ENCODE assay signal across 9 cellular contexts in the genomic region with DNA sequence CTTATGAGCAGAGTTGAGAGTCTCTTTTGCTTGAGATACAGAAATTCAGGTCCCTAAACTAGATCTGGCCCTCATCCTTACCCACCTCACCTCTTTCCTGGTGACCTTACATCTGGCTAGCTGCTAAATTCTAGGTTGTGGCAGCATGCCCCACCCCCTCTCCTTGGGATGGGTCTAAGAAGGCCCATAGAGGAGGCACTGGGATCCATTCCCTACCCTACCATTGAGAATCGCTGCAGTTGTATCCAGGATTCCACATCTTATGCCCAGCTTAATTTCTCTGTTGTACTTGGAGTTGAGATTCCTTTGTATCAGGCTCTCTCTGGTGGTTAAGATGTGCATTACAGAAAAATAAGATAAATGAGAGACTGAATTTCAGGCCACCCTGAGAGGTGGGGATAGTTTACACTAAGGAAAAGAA. TPM values are rescaled to one million over a fixed set of nuclear protein-coding genes. Genes with fewer than 3 reads are reported as not detected.
DNase-seq lines count a peak whose midpoint lies in the region; TF ChIP-seq lines count a peak whose summit lies in the region.
"Had no signal": no experiment of that assay in that cellular context is flagged by ENCODE, and none has a peak within 500 bp of the region (broad histone marks: within the 10 kb centered on the region; RNA-seq: fewer than 3 reads in every experiment).

No MANE protein-coding gene starts in this region.

- no peaks in the 10 kb centered on the region for H3K79me2 ChIP-seq in smooth muscle cell (ENCODE audit: low read depth)

- H3K4me2 ChIP-seq in smooth muscle cell: peak overlapping the region; percentile 60

- no peaks in the 10 kb centered on the region for H3K9me3 ChIP-seq in smooth muscle cell (replicated peaks; ENCODE audit: low read depth)

- TF ChIP-seq CTCF in AG10803 (conservative IDR thresholded peaks at IDR 0.05; ENCODE audit: low read length) (peak; percentile 76), GM12872 (IDR thresholded peaks at IDR 0.05; ENCODE audit: insufficient read depth, low read depth, low read length) (peak; percentile 53), smooth muscle cell (IDR thresholded peaks at IDR 0.05; ENCODE audit: borderline replicate concordance, insufficient read depth, poor library complexity, severe bottlenecking) (peak; percentile 41)

- DNase-seq in AG10803 (ENCODE audit: low read depth): peak; percentile 74
- peak; percentile 56 for DNase-seq in NCI-H345 (lab: John Stamatoyannopoulos, UW)
- peak; percentile 70 for DNase-seq in hepatic stellate cell (ENCODE audit: low spot score)
- no peak for DNase-seq in smooth muscle cell (lab: John Stamatoyannopoulos, UW; ENCODE audit: unreplicated experiment)
- no peak for DNase-seq in amniotic stem cell (lab: John Stamatoyannopoulos, UW)
- DNase-seq in NCI-H1930 (lab: John Stamatoyannopoulos, UW): no peak

- no peak overlapping the region for H2AFZ ChIP-seq in smooth muscle cell (ENCODE audit: low read depth)

- H3K4me3 ChIP-seq in AG10803 (ENCODE audit: low read length): no peak overlapping the region
- no peak overlapping the region for H3K4me3 ChIP-seq in smooth muscle cell
- H3K4me3 ChIP-seq: skin epidermis had no signal

- H3K27me3 ChIP-seq in smooth muscle cell (ENCODE audit: low read depth): no peaks in the 10 kb centered on the region

- peaks cover 13% of the 10 kb centered on the region for H3K4me1 ChIP-seq in smooth muscle cell (ENCODE audit: low read depth)

- peak overlapping the region; percentile 65 for H3K27ac ChIP-seq in angular gyrus (ENCODE audit: low read depth, low read length)
- peak overlapping the region; percentile 94 for H3K27ac ChIP-seq in smooth muscle cell (ENCODE audit: low read depth)

- H4K20me1 ChIP-seq in smooth muscle cell (ENCODE audit: low read depth): peaks cover 51% of the 10 kb centered on the region

- H3F3A ChIP-seq in smooth muscle cell (ENCODE audit: low read depth): peaks cover 49% of the 10 kb centered on the region

- peaks cover 7% of the 10 kb centered on the region for H3K36me3 ChIP-seq in smooth muscle cell (ENCODE audit: low read depth)

- peak overlapping the region; percentile 68 for H3K9ac ChIP-seq in smooth muscle cell (ENCODE audit: low read depth)

- 77% methylated on average over 1 of the region's 1 CpG for WGBS in smooth muscle cell (ENCODE audit: low lambda C conversion rate)

RNA-seq across cellular contexts. Expression of gene TMEM39B, which starts 9.5 kb away (rescaled TPM):
- total RNA-seq in smooth muscle cell: 9.2 and 9.4 TPM in 2 replicates
- 4.4 and 7.5 TPM in 2 replicates for polyA plus RNA-seq in smooth muscle cell

RNA-seq across cellular contexts. Expression of gene KPNA6, which starts 44.6 kb away (rescaled TPM):
- total RNA-seq in smooth muscle cell: 35.8 and 40.9 TPM in 2 replicates
- polyA plus RNA-seq in smooth muscle cell: 22.3 and 29.1 TPM in 2 replicates

RNA-seq across cellular contexts. Expression of gene KHDRBS1, which starts 49.6 kb away (rescaled TPM):
- total RNA-seq in smooth muscle cell: 80.4 and 90.6 TPM in 2 replicates
- 85.0 and 86.5 TPM in 2 replicates for polyA plus RNA-seq in smooth muscle cell

Comparison
In these comparisons a context has a peak if more than half of its experiments do, and no peak if none do; other contexts are left out.
1. DNase-seq: peak in AG10803 (single experiment), NCI-H345 (single experiment) and hepatic stellate cell (single experiment); none in smooth muscle cell (single experiment), amniotic stem cell (single experiment) and NCI-H1930 (0 of 2).
2. Peak in every context shown above with its lines, with median percentiles within 50 percentile points of each other: CTCF ChIP-seq.